11 cellular contexts compared by ENCODE assay signal in genomic region chr14:105166571-105167302, GRCh38. TPM values are rescaled to one million over a fixed set of nuclear protein-coding genes. Genes with fewer than 3 reads are reported as not detected.
DNase-seq lines count a peak whose midpoint lies in the region; ATAC-seq and TF ChIP-seq lines count a peak whose summit lies in the region.
"Had no signal": no experiment of that assay in that cellular context is flagged by ENCODE, and none has a peak within 500 bp of the region (broad histone marks: within the 10 kb centered on the region; RNA-seq: fewer than 3 reads in every experiment).

No MANE protein-coding gene starts in this region.

- no peaks in the 10 kb centered on the region for H3K9me3 ChIP-seq in left ventricle myocardium inferior (replicated peaks)
- H3K9me3 ChIP-seq in RWPE2 (ENCODE audit: severe bottlenecking) = no peaks in the 10 kb centered on the region
- H3K9me3 ChIP-seq in esophagus muscularis mucosa = no peaks in the 10 kb centered on the region
- no peaks in the 10 kb centered on the region for H3K9me3 ChIP-seq in upper lobe of right lung
- H3K9me3 ChIP-seq: Peyer's patch had no signal

- H3K27ac ChIP-seq in left ventricle myocardium inferior (replicated peaks) (peak overlapping the region; percentile 49), RWPE2 (ENCODE audit: poor library complexity, severe bottlenecking) (peak overlapping the region; percentile 78), esophagus muscularis mucosa (replicated peaks in 1 of 4) (no peak overlapping the region), upper lobe of right lung (no peak overlapping the region)
- H3K27ac ChIP-seq: Peyer's patch had no signal

- DNase-seq in left ventricle myocardium inferior = no peak
- no peak for DNase-seq in Right ventricle myocardium superior
- no peak for DNase-seq in RWPE2 (ENCODE audit: low spot score)
- no peak for DNase-seq in esophagus muscularis mucosa (ENCODE audit: extremely low spot score)
- DNase-seq in upper lobe of right lung = no peak
- no peak for DNase-seq in activated CD4-positive, CD25-positive, alpha-beta regulatory T cell (lab: John Stamatoyannopoulos, UW)
- DNase-seq in islet precursor cell = no peak
- DNase-seq in hepatic stellate cell (ENCODE audit: low spot score) = no peak
- DNase-seq: amniotic stem cell, Peyer's patch had no signal

- 73% methylated on average over 18 of the region's 22 CpGs for WGBS in esophagus muscularis mucosa

- H3K4me1 ChIP-seq in left ventricle myocardium inferior (peaks cover 85% of the 10 kb centered on the region), RWPE2 (ENCODE audit: insufficient read depth, poor library complexity, severe bottlenecking) (peaks cover 19% of the 10 kb centered on the region), esophagus muscularis mucosa (peaks cover 37 to 58% (median 46%) of the 10 kb centered on the region in 4 donors), upper lobe of right lung (peaks cover 20% of the 10 kb centered on the region)

- H3K27me3 ChIP-seq in left ventricle myocardium inferior (ENCODE audit: low read depth) = peaks cover 36% of the 10 kb centered on the region
- H3K27me3 ChIP-seq in RWPE2 (ENCODE audit: insufficient read depth, poor library complexity, severe bottlenecking) = no peaks in the 10 kb centered on the region
- peaks cover 0 to 80% (median 6%) of the 10 kb centered on the region in 4 donors for H3K27me3 ChIP-seq in esophagus muscularis mucosa
- H3K27me3 ChIP-seq in upper lobe of right lung = peaks cover 23% of the 10 kb centered on the region
- H3K27me3 ChIP-seq: Peyer's patch had no signal

- TF ChIP-seq POLR2A in esophagus muscularis mucosa (IDR thresholded peaks at IDR 0.05; ENCODE audit: low read depth) = no peak

- TF ChIP-seq EP300 in esophagus muscularis mucosa (IDR thresholded peaks at IDR 0.05) = no peak

- no peak for ATAC-seq in Right ventricle myocardium superior (ENCODE audit: poor library complexity)
- peak; percentile 3; the same call in 2 of the 3 replicates for ATAC-seq in RWPE2 (ENCODE audit: low read depth)
- no peak for ATAC-seq in upper lobe of right lung
- ATAC-seq: activated CD4-positive, CD25-positive, alpha-beta regulatory T cell treated with anti-CD3 and anti-CD28 coated beads, Interleukin-2, amount 50 U/mL, for 24 hours had no signal

- intact Hi-C loops in left ventricle myocardium inferior (cut with micrococcal nuclease) (no loop called here), Right ventricle myocardium superior (cut with DNase I) (no loop called here), esophagus muscularis mucosa (cut with DNase I) (loop anchor here (5.0 kb wide), 1 partner anchor 74 kb away; no protein-coding TSS in a partner anchor), upper lobe of right lung (cut with DNase I) (no loop called here)

- TF ChIP-seq CTCF in left ventricle myocardium inferior (IDR thresholded peaks at IDR 0.05; ENCODE audit: borderline replicate concordance) (no peak), RWPE2 (IDR thresholded peaks at IDR 0.05; ENCODE audit: poor library complexity, severe bottlenecking) (no peak), esophagus muscularis mucosa (IDR thresholded peaks at IDR 0.05) (no peak), upper lobe of right lung (IDR thresholded peaks at IDR 0.05) (no peak)

- peak overlapping the region; percentile 76 for H3K4me3 ChIP-seq in left ventricle myocardium inferior
- H3K4me3 ChIP-seq in RWPE2 (ENCODE audit: severe bottlenecking) = peak overlapping the region; percentile 36
- peak overlapping the region in 3 of 4 donors; percentile 51 to 64 (median 52) for H3K4me3 ChIP-seq in esophagus muscularis mucosa
- peak overlapping the region; percentile 16 for H3K4me3 ChIP-seq in upper lobe of right lung

- H3K36me3 ChIP-seq in left ventricle myocardium inferior (no peaks in the 10 kb centered on the region), RWPE2 (ENCODE audit: low read depth) (peaks cover 4% of the 10 kb centered on the region; the same call in 1 of the 2 replicates), esophagus muscularis mucosa (peaks cover 0 to 4% (median 0%) of the 10 kb centered on the region in 4 donors), upper lobe of right lung (no peaks in the 10 kb centered on the region)
- H3K36me3 ChIP-seq: Peyer's patch had no signal

RNA-seq across cellular contexts. Expression of gene JAG2, which starts 1.8 kb away (rescaled TPM):
- total RNA-seq in left ventricle myocardium inferior (26.1 TPM), Right ventricle myocardium superior (28.6 TPM), esophagus muscularis mucosa (10 to 100 TPM in 3 of 4 donors, 1 to 10 TPM in 1; 5.0 to 19.0 (median 13.9) TPM), upper lobe of right lung (31.2 TPM)

RNA-seq across cellular contexts. Expression of gene NUDT14, which starts 14.4 kb away (rescaled TPM):
- total RNA-seq in left ventricle myocardium inferior = 22.9 TPM
- 32.2 TPM for total RNA-seq in Right ventricle myocardium superior
- total RNA-seq in esophagus muscularis mucosa = 1 to 10 TPM; 2.1 to 6.2 (median 5.8) TPM
- 59.1 TPM for total RNA-seq in upper lobe of right lung

Comparison
In these comparisons a context has a peak if more than half of its experiments do, and no peak if none do; other contexts are left out.
1. H3K27ac ChIP-seq: peak in left ventricle myocardium inferior (single experiment) and RWPE2 (single experiment); none in esophagus muscularis mucosa (0 of 4) and upper lobe of right lung (single experiment).
2. H3K4me3 ChIP-seq: peak in every context shown above with its lines; median percentile 76 in left ventricle myocardium inferior; 52 in esophagus muscularis mucosa; 36 in RWPE2; 16 in upper lobe of right lung.